In the genomic region with DNA sequence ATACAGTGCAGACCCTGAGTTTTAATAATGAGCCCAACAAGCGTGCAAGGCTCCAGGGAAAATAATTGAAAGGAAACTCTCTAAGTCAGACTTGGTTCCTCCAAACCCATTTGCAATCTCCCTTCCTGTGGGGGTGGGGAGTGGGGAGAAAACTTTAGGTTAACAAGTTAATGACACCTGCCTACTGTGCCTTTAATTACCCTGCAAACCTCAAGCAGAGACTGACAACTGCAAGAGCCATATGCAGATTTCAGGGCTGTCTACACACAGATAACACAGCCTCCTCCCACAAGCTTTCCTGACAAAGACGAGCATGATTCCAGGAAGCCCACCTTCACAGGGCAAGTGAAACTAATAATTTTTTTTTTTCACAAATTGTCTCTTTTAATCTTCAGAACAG, we compare ENCODE assay signal across 16 cellular contexts.
"Had no signal": no experiment of that assay in that cellular context is flagged by ENCODE, and none has a peak within 500 bp of the region (broad histone marks: within the 10 kb centered on the region; RNA-seq: fewer than 3 reads in every experiment).

No MANE protein-coding gene starts in this region.

- H3K4me3 ChIP-seq: left ventricle myocardium inferior, ovary, psoas muscle, right atrium auricular region, upper lobe of right lung had no signal

- H3K27ac ChIP-seq: foreskin keratinocyte, left ventricle myocardium inferior, ovary, psoas muscle, right atrium auricular region, upper lobe of right lung, WERI-Rb-1 had no signal

- DNase-seq: activated CD4-positive, alpha-beta T cell treated with anti-CD3 and anti-CD28 coated beads for 1 hour; activated CD4-positive, alpha-beta T cell treated with anti-CD3 and anti-CD28 coated beads, Interleukin-2, amount 50 U/mL, for 1 hour; activated T-cell treated with anti-CD3 and anti-CD28 coated beads, Interleukin-2, amount 50 U/mL, for 1 hour; aorta; left ventricle myocardium inferior; naive thymus-derived CD8-positive, alpha-beta T cell; ovary; psoas muscle; stimulated activated CD4-positive, alpha-beta T cell treated with anti-CD3 and anti-CD28 coated beads, Interleukin-4, amount 100 ng/mL, for 24 hours; stimulated activated naive CD4-positive, alpha-beta T cell treated with Interleukin-2 at 50 U/mL for 16 hours; T-helper 1 cell; upper lobe of right lung; WERI-Rb-1 had no signal

- ATAC-seq: activated naive CD4-positive, alpha-beta T cell treated with anti-CD3 and anti-CD28 coated beads, Interleukin-2, amount 50 U/mL, for 72 hours; foreskin keratinocyte; naive thymus-derived CD8-positive, alpha-beta T cell; psoas muscle; upper lobe of right lung had no signal

- H3K4me1 ChIP-seq: foreskin keratinocyte, left ventricle myocardium inferior, psoas muscle, right atrium auricular region, upper lobe of right lung had no signal

- H3K36me3 ChIP-seq: left ventricle myocardium inferior, ovary, right atrium auricular region, upper lobe of right lung, WERI-Rb-1 had no signal

- H3K9me3 ChIP-seq: left ventricle myocardium inferior, ovary, psoas muscle, right atrium auricular region, upper lobe of right lung had no signal

- H3K27me3 ChIP-seq: foreskin keratinocyte, ovary, right atrium auricular region, upper lobe of right lung had no signal
